11 cellular contexts compared by ENCODE assay signal in the genomic region with DNA sequence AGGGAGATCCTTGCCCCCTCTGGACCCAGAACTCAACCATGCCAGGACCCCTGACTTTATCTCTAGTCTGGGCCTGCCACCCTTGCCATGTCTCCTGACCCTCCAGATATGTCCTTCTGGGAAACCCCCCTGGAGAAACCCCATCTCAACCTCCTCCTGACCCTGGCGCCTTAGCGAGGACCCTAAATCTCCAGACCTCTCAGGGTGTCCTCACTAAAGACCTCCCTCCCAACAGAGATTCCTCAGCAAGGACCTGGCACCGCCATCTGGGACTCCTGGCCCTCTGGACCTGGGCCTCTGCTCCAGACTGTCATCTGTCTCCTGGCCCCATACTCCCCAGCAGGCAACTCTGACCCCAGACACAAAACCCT. TPM values are rescaled to one million over a fixed set of nuclear protein-coding genes. Genes with fewer than 3 reads are reported as not detected.
DNase-seq lines count a peak whose midpoint lies in the region; ATAC-seq and TF ChIP-seq lines count a peak whose summit lies in the region.
"Had no signal": no experiment of that assay in that cellular context is flagged by ENCODE, and none has a peak within 500 bp of the region (broad histone marks: within the 10 kb centered on the region; RNA-seq: fewer than 3 reads in every experiment).

No MANE protein-coding gene starts in this region.

- DNase-seq in activated naive CD4-positive, alpha-beta T cell treated with anti-CD3 and anti-CD28 coated beads for 36 hours: no peak
- no peak for DNase-seq in activated naive CD4-positive, alpha-beta T cell treated with anti-CD3 and anti-CD28 coated beads, Interleukin-2, amount 50 U/mL, for 72 hours (ENCODE audit: low spot score in 2 of 2)
- DNase-seq in MCF 10A (ENCODE audit: unreplicated experiment) (no peak), mesothelial cell of epicardium (ENCODE audit: low spot score in 2 of 2, unreplicated experiment in 2 of 2) (no peak), upper lobe of left lung (no peak), SK-N-SH (no peak), posterior vena cava (ENCODE audit: low spot score) (no peak)
- DNase-seq in activated effector memory CD4-positive, alpha-beta T cell treated with Interleukin-2 at 50 U/mL for 16 hours: no peak
- DNase-seq: NCI-H2029, substantia nigra had no signal

- no peak overlapping the region for H2AFZ ChIP-seq in SK-N-SH (ENCODE audit: low read depth)

- no peak overlapping the region for H3K4me2 ChIP-seq in SK-N-SH

- H3K36me3 ChIP-seq in upper lobe of left lung (peaks cover 0 to 17% (median 5%) of the 10 kb centered on the region in 4 donors), SK-N-SH (replicated peaks in 1 of 2; ENCODE audit: control insufficient read depth in 1 of 2, insufficient read depth in 2 of 2, low read length in 1 of 2) (no peaks in the 10 kb centered on the region)

- no peak overlapping the region for H3K27ac Mint-ChIP-seq in activated naive CD4-positive, alpha-beta T cell treated with anti-CD3 and anti-CD28 coated beads for 36 hours
- peak overlapping the region in 1 of 2 donors; percentile 32 for H3K27ac Mint-ChIP-seq in activated naive CD4-positive, alpha-beta T cell treated with anti-CD3 and anti-CD28 coated beads, Interleukin-2, amount 50 U/mL, for 72 hours
- no peak overlapping the region for H3K27ac Mint-ChIP-seq in MCF 10A (ENCODE audit: low read depth, unreplicated experiment)
- H3K27ac Mint-ChIP-seq in mesothelial cell of epicardium: no peak overlapping the region

- H3K9ac ChIP-seq in SK-N-SH: no peak overlapping the region

- BruUV-seq in MCF 10A (replicated peaks; lab: Mats Ljungman, UMichigan): no TSS peak

- no peak for TF ChIP-seq RAD21 in SK-N-SH (IDR thresholded peaks at IDR 0.05; ENCODE audit: low read length)

- no peak for ATAC-seq in activated naive CD4-positive, alpha-beta T cell treated with anti-CD3 and anti-CD28 coated beads, Interleukin-2, amount 50 U/mL, for 72 hours
- no peak for ATAC-seq in upper lobe of left lung (ENCODE audit: low FRiP score in 2 of 2)

- H3K79me2 ChIP-seq in SK-N-SH (ENCODE audit: insufficient read depth): no peaks in the 10 kb centered on the region

- H3K36me3 Mint-ChIP-seq in activated naive CD4-positive, alpha-beta T cell treated with anti-CD3 and anti-CD28 coated beads for 36 hours (ENCODE audit: low read depth): peaks cover 7% of the 10 kb centered on the region
- peaks cover 0 to 4% of the 10 kb centered on the region in 2 donors for H3K36me3 Mint-ChIP-seq in activated naive CD4-positive, alpha-beta T cell treated with anti-CD3 and anti-CD28 coated beads, Interleukin-2, amount 50 U/mL, for 72 hours
- peaks cover 5% of the 10 kb centered on the region for H3K36me3 Mint-ChIP-seq in MCF 10A (ENCODE audit: insufficient read depth, unreplicated experiment)
- H3K36me3 Mint-ChIP-seq in mesothelial cell of epicardium: no peaks in the 10 kb centered on the region

- H3K4me1 Mint-ChIP-seq in activated naive CD4-positive, alpha-beta T cell treated with anti-CD3 and anti-CD28 coated beads for 36 hours (ENCODE audit: low read depth): peaks cover 41% of the 10 kb centered on the region
- H3K4me1 Mint-ChIP-seq in MCF 10A (ENCODE audit: insufficient read depth, unreplicated experiment) (peaks cover 29% of the 10 kb centered on the region), mesothelial cell of epicardium (peaks cover 25% of the 10 kb centered on the region)

- POLR2A ChIA-PET in MCF 10A (lab: Yijun Ruan, JAX): interaction anchor here (0.8 to 5.6 kb wide), 3 partner anchors 15 to 55 kb away, joined by 3 to 49 read pairs (median 45); partner anchors contain the start of genes C19orf33, CATSPERG and SPINT2
- POLR2A ChIA-PET in SK-N-SH (lab: Yijun Ruan, JAX): no interaction called here

- TF ChIP-seq CTCF in MCF 10A (IDR thresholded peaks at IDR 0.05; ENCODE audit: unreplicated experiment) (no peak), mesothelial cell of epicardium (IDR thresholded peaks at IDR 0.05; ENCODE audit: unreplicated experiment) (no peak), upper lobe of left lung (IDR thresholded peaks at IDR 0.05) (no peak), SK-N-SH (IDR thresholded peaks at IDR 0.05) (no peak)

- no peaks in the 10 kb centered on the region for H3K9me3 Mint-ChIP-seq in activated naive CD4-positive, alpha-beta T cell treated with anti-CD3 and anti-CD28 coated beads for 36 hours
- no peaks in the 10 kb centered on the region for H3K9me3 Mint-ChIP-seq in activated naive CD4-positive, alpha-beta T cell treated with anti-CD3 and anti-CD28 coated beads, Interleukin-2, amount 50 U/mL, for 72 hours
- H3K9me3 Mint-ChIP-seq in MCF 10A (ENCODE audit: unreplicated experiment): no peaks in the 10 kb centered on the region
- no peaks in the 10 kb centered on the region for H3K9me3 Mint-ChIP-seq in mesothelial cell of epicardium

- H3K9me3 ChIP-seq in upper lobe of left lung: no peaks in the 10 kb centered on the region
- no peaks in the 10 kb centered on the region for H3K9me3 ChIP-seq in SK-N-SH

- TF ChIP-seq EP300 in upper lobe of left lung (IDR thresholded peaks at IDR 0.05): no peak
- no peak for TF ChIP-seq EP300 in SK-N-SH (IDR thresholded peaks at IDR 0.05; ENCODE audit: borderline replicate concordance in 1 of 2, low read depth in 1 of 2, low read length in 1 of 2)

- CTCF ChIA-PET in activated naive CD4-positive, alpha-beta T cell treated with anti-CD3 and anti-CD28 coated beads for 36 hours (lab: Charles Lee): interaction anchor here (0.7 kb wide), 3 partner anchors 11 to 82 kb away, joined by 3 to 4 read pairs (median 3); no protein-coding TSS in a partner anchor
- CTCF ChIA-PET in MCF 10A (lab: Yijun Ruan, JAX): interaction anchor here (1.2 to 2.7 kb wide), 5 partner anchors 53 to 418 kb away, joined by 3 to 7 read pairs (median 5); partner anchors contain the start of gene PSMD8
- CTCF ChIA-PET in SK-N-SH (lab: Yijun Ruan, JAX): interaction anchor here (1.4 to 3.9 kb wide), 4 partner anchors 14 to 179 kb away, joined by 3 to 20 read pairs (median 14); partner anchors contain the start of gene CATSPERG

- TF ChIP-seq POLR2A in upper lobe of left lung (IDR thresholded peaks at IDR 0.05): no peak

- H3K27me3 ChIP-seq in upper lobe of left lung (no peaks in the 10 kb centered on the region), SK-N-SH (ENCODE audit: insufficient read depth) (0 out of 2 replicates have a peak, but pooled peaks cover 15% of the 10 kb centered on the region)

- intact Hi-C loops in activated naive CD4-positive, alpha-beta T cell treated with anti-CD3 and anti-CD28 coated beads for 36 hours (cut with micrococcal nuclease): no loop called here
- intact Hi-C loops in MCF 10A (cut with micrococcal nuclease) (no loop called here), posterior vena cava (cut with DNase I) (loop anchor here (5.0 kb wide), 2 partner anchors 69 to 84 kb away; no protein-coding TSS in a partner anchor)

- peaks cover 29 to 60% (median 47%) of the 10 kb centered on the region in 4 donors for H3K4me1 ChIP-seq in upper lobe of left lung
- peaks cover 0 to 21% of the 10 kb centered on the region in 2 experiments; a peak in 1 of 4 replicates for H3K4me1 ChIP-seq in SK-N-SH (ENCODE audit: control insufficient read depth in 1 of 2, insufficient read depth in 2 of 2, low read depth in 1 of 2, low read length in 1 of 2)

- H3K4me3 ChIP-seq in upper lobe of left lung (peak overlapping the region in 3 of 4 donors; percentile 69 to 81 (median 78)), SK-N-SH (ENCODE audit: low read depth in 2 of 2, low read length in 1 of 2) (no peak overlapping the region)

- no peaks in the 10 kb centered on the region for H4K20me1 ChIP-seq in SK-N-SH (ENCODE audit: insufficient read depth)

- H3K4me3 Mint-ChIP-seq in activated naive CD4-positive, alpha-beta T cell treated with anti-CD3 and anti-CD28 coated beads for 36 hours: peak overlapping the region; percentile 81
- H3K4me3 Mint-ChIP-seq in MCF 10A (ENCODE audit: unreplicated experiment): peak overlapping the region; percentile 66
- H3K4me3 Mint-ChIP-seq in mesothelial cell of epicardium: peak overlapping the region; percentile 29

- no peaks in the 10 kb centered on the region for H3F3A ChIP-seq in SK-N-SH (replicated peaks; ENCODE audit: insufficient read depth)

- H3K27me3 Mint-ChIP-seq in activated naive CD4-positive, alpha-beta T cell treated with anti-CD3 and anti-CD28 coated beads for 36 hours (ENCODE audit: low read depth): no peaks in the 10 kb centered on the region
- H3K27me3 Mint-ChIP-seq in MCF 10A (ENCODE audit: insufficient read depth, unreplicated experiment) (no peaks in the 10 kb centered on the region), mesothelial cell of epicardium (ENCODE audit: low read depth) (peaks cover 33% of the 10 kb centered on the region)

- no peaks in the 10 kb centered on the region for H3K9me2 ChIP-seq in SK-N-SH

- H3K27ac ChIP-seq in upper lobe of left lung (peak overlapping the region; percentile 34 to 91 (median 85)), SK-N-SH (ENCODE audit: low read depth in 2 of 2, low read length in 1 of 2) (no peak overlapping the region)

- 90 to 97% methylated on average over 3 of the region's 3 CpGs for WGBS in upper lobe of left lung, 2 donors
- 90% methylated on average over 3 of the region's 3 CpGs for WGBS in SK-N-SH (ENCODE audit: low lambda C conversion rate)

RNA-seq across cellular contexts. Expression of gene KCNK6, which starts 1.3 kb away (rescaled TPM):
- 1 to 10 TPM; 4.7 to 5.8 TPM for total RNA-seq in activated naive CD4-positive, alpha-beta T cell treated with anti-CD3 and anti-CD28 coated beads for 36 hours
- 10 to 100 TPM; 10.7 to 12.1 TPM for total RNA-seq in activated naive CD4-positive, alpha-beta T cell treated with anti-CD3 and anti-CD28 coated beads, Interleukin-2, amount 50 U/mL, for 72 hours
- total RNA-seq in MCF 10A (2022): 5.3 and 6.2 TPM in 2 replicates
- 2.8 to 2.9 TPM (median 2.9 TPM) in 3 replicates for total RNA-seq in mesothelial cell of epicardium
- 10 to 100 TPM in 4 of 6 donors, 1 to 10 TPM in 2; 6.8 to 22.0 (median 12.0) TPM for total RNA-seq in upper lobe of left lung
- 0.26 and 0.29 TPM in 2 replicates for polyA plus RNA-seq in SK-N-SH (2012; rRNA removed)
- polyA plus RNA-seq in SK-N-SH (2012; cell fraction: cytosol; rRNA removed): 0.21 and 0.27 TPM in 2 replicates
- 0.27 and 0.30 TPM in 2 replicates for polyA plus RNA-seq in SK-N-SH (2012; cell fraction: nucleus; rRNA removed)
- 10 to 100 TPM; 10.2 to 14.5 TPM for total RNA-seq in posterior vena cava

RNA-seq across cellular contexts. Expression of gene YIF1B, which starts 5.2 kb away (rescaled TPM):
- 10 to 100 TPM; 56.0 to 61.1 TPM for total RNA-seq in activated naive CD4-positive, alpha-beta T cell treated with anti-CD3 and anti-CD28 coated beads for 36 hours
- total RNA-seq in activated naive CD4-positive, alpha-beta T cell treated with anti-CD3 and anti-CD28 coated beads, Interleukin-2, amount 50 U/mL, for 72 hours: 10 to 100 TPM; 82.1 to 90.0 TPM
- total RNA-seq in MCF 10A (2022) (49.2 and 60.3 TPM in 2 replicates), mesothelial cell of epicardium (29.9 to 34.1 TPM (median 31.5 TPM) in 3 replicates), upper lobe of left lung (10 to 100 TPM; 15.3 to 45.8 (median 29.8) TPM), posterior vena cava (10 to 100 TPM; 16.5 to 23.2 TPM)
- polyA plus RNA-seq in SK-N-SH (2012; rRNA removed): 121 and 128 TPM in 2 replicates
- 44.6 and 79.2 TPM in 2 replicates for polyA plus RNA-seq in SK-N-SH (2012; cell fraction: cytosol; rRNA removed)
- polyA plus RNA-seq in SK-N-SH (2012; cell fraction: nucleus; rRNA removed): 134 and 151 TPM in 2 replicates

RNA-seq across cellular contexts. Expression of gene CATSPERG, which starts 14.7 kb away (rescaled TPM):
- 1 to 10 TPM; 2.5 to 2.7 TPM for total RNA-seq in activated naive CD4-positive, alpha-beta T cell treated with anti-CD3 and anti-CD28 coated beads for 36 hours
- 10 to 100 TPM in 1 of 2 donors, 1 to 10 TPM in 1; 4.1 to 22.8 TPM for total RNA-seq in activated naive CD4-positive, alpha-beta T cell treated with anti-CD3 and anti-CD28 coated beads, Interleukin-2, amount 50 U/mL, for 72 hours
- total RNA-seq in MCF 10A (2022) (1.4 and 4.5 TPM in 2 replicates), mesothelial cell of epicardium (26.4 to 30.3 TPM (median 26.6 TPM) in 3 replicates), upper lobe of left lung (10 to 100 TPM in 3 of 6 donors, 1 to 10 TPM in 3; 4.4 to 48.2 (median 10.5) TPM), posterior vena cava (1 to 10 TPM; 2.3 to 4.0 TPM)
- 2.0 and 2.1 TPM in 2 replicates for polyA plus RNA-seq in SK-N-SH (2012; rRNA removed)
- polyA plus RNA-seq in SK-N-SH (2012; cell fraction: cytosol; rRNA removed): 0.57 and 0.60 TPM in 2 replicates
- polyA plus RNA-seq in SK-N-SH (2012; cell fraction: nucleus; rRNA removed): 10.1 and 11.7 TPM in 2 replicates

RNA-seq across cellular contexts. Expression of gene C19orf33, which starts 16.9 kb away (rescaled TPM):
- total RNA-seq in activated naive CD4-positive, alpha-beta T cell treated with anti-CD3 and anti-CD28 coated beads for 36 hours: not detected
- not detected for total RNA-seq in activated naive CD4-positive, alpha-beta T cell treated with anti-CD3 and anti-CD28 coated beads, Interleukin-2, amount 50 U/mL, for 72 hours
- total RNA-seq in MCF 10A (2022): 343 and 381 TPM in 2 replicates
- total RNA-seq in mesothelial cell of epicardium: 4.2 to 5.9 TPM (median 4.6 TPM) in 3 replicates
- total RNA-seq in upper lobe of left lung: 100 to 1,000 TPM in 4 of 6 donors, 10 to 100 TPM in 2; 65.0 to 251 (median 144) TPM
- polyA plus RNA-seq in SK-N-SH (2012; rRNA removed): not detected in 2 replicates
- 0.13 TPM in 1 of 2 replicates, not detected in the other for polyA plus RNA-seq in SK-N-SH (2012; cell fraction: cytosol; rRNA removed)
- polyA plus RNA-seq in SK-N-SH (2012; cell fraction: nucleus; rRNA removed): not detected in 2 replicates
- 1 to 10 TPM; 1.1 to 1.2 TPM for total RNA-seq in posterior vena cava
- total RNA-seq: skeletal muscle tissue had no signal

RNA-seq across cellular contexts. Expression of gene PSMD8, which starts 53.4 kb away (rescaled TPM):
- total RNA-seq in activated naive CD4-positive, alpha-beta T cell treated with anti-CD3 and anti-CD28 coated beads for 36 hours: 100 to 1,000 TPM; 194 to 204 TPM
- total RNA-seq in activated naive CD4-positive, alpha-beta T cell treated with anti-CD3 and anti-CD28 coated beads, Interleukin-2, amount 50 U/mL, for 72 hours: 100 to 1,000 TPM; 189 to 203 TPM
- total RNA-seq in MCF 10A (2022) (289 and 311 TPM in 2 replicates), mesothelial cell of epicardium (131 to 144 TPM (median 135 TPM) in 3 replicates), upper lobe of left lung (100 to 1,000 TPM in 4 of 6 donors, 10 to 100 TPM in 2; 66.0 to 213 (median 121) TPM), posterior vena cava (100 to 1,000 TPM; 121 to 139 TPM)
- polyA plus RNA-seq in SK-N-SH (2012; rRNA removed): 400 and 453 TPM in 2 replicates
- polyA plus RNA-seq in SK-N-SH (2012; cell fraction: cytosol; rRNA removed): 207 and 336 TPM in 2 replicates
- polyA plus RNA-seq in SK-N-SH (2012; cell fraction: nucleus; rRNA removed): 110 and 206 TPM in 2 replicates

Comparison
In these comparisons a context has a peak if more than half of its experiments do, and no peak if none do; other contexts are left out.
1. H3K4me3 Mint-ChIP-seq: peak in every context shown above with its lines; median percentile 81 in activated naive CD4-positive, alpha-beta T cell treated with anti-CD3 and anti-CD28 coated beads for 36 hours; 66 in MCF 10A; 29 in mesothelial cell of epicardium.
2. H3K27ac ChIP-seq: peak in upper lobe of left lung (4 of 4); none in SK-N-SH (0 of 2).
3. H3K4me3 ChIP-seq: peak in upper lobe of left lung (3 of 4); none in SK-N-SH (0 of 2).
4. intact Hi-C loops: an anchor here in posterior vena cava (5.0 kb wide); none called in activated naive CD4-positive, alpha-beta T cell treated with anti-CD3 and anti-CD28 coated beads for 36 hours and MCF 10A.